ENCODE assay signal across 8 cellular contexts in genomic region chr15:31324739-31325431, GRCh38. TPM values are rescaled to one million over a fixed set of nuclear protein-coding genes. Genes with fewer than 3 reads are reported as not detected.
DNase-seq lines count a peak whose midpoint lies in the region; ATAC-seq, FAIRE-seq and TF ChIP-seq lines count a peak whose summit lies in the region.

No MANE protein-coding gene starts in this region.

- H3K27ac ChIP-seq in AG04450 (ENCODE audit: low read depth, low read length) (peak overlapping the region; percentile 11), HUES48 (ENCODE audit: low read depth, low read length) (no peak overlapping the region)

- H3K27me3 ChIP-seq in AG04450 (ENCODE audit: control insufficient read depth, insufficient read depth, low read length) (peaks cover 6% of the 10 kb centered on the region), HUES48 (ENCODE audit: control insufficient read depth, insufficient read depth, low read length) (peaks cover 11% of the 10 kb centered on the region), bronchial epithelial cell (ENCODE audit: control insufficient read depth, insufficient read depth, low read length) (peaks cover under 1% of the 10 kb centered on the region), mucosa of stomach (ENCODE audit: control insufficient read depth, insufficient read depth, low read length) (no peaks in the 10 kb centered on the region)

- FAIRE-seq in bronchial epithelial cell (lab: Jason Lieb, UNC): peak; percentile 93

- POLR2A ChIA-PET in AG04450 (lab: Yijun Ruan, JAX): interaction anchor here (1.4 kb wide), 1 partner anchor 68 kb away, joined by 4 read pairs; no protein-coding TSS in a partner anchor

- H3K36me3 ChIP-seq in HUES48 (ENCODE audit: control insufficient read depth, insufficient read depth, low read length): no peaks in the 10 kb centered on the region
- H3K36me3 ChIP-seq in bronchial epithelial cell (ENCODE audit: control insufficient read depth, insufficient read depth, low read length): no peaks in the 10 kb centered on the region
- no peaks in the 10 kb centered on the region for H3K36me3 ChIP-seq in mucosa of stomach (ENCODE audit: control insufficient read depth, insufficient read depth, low read length)

- DNase-seq in AG04450 (ENCODE audit: low read depth, low spot score): no peak
- DNase-seq in bronchial epithelial cell (ENCODE audit: low read depth): no peak
- DNase-seq in 8988T: no peak
- no peak for DNase-seq in DMS53 (lab: John Stamatoyannopoulos, UW)

- no peak for ATAC-seq in GM21825 (IDR thresholded peaks at IDR 0.05; ENCODE audit: unreplicated experiment)
- no peak for ATAC-seq in GM21576 (IDR thresholded peaks at IDR 0.05; ENCODE audit: unreplicated experiment)

- CTCF ChIA-PET in AG04450 (lab: Charles Lee): interaction anchor here (0.5 to 4.5 kb wide), 4 partner anchors 110 to 166 kb away, joined by 4 to 20 read pairs (median 6); no protein-coding TSS in a partner anchor

- no peak overlapping the region; the same call in 1 of the 2 replicates for H3K9ac ChIP-seq in HUES48 (ENCODE audit: low read depth, low read length)
- H3K9ac ChIP-seq in mucosa of stomach (ENCODE audit: low read length): peak overlapping the region; percentile 98

- H3K4me3 ChIP-seq in AG04450 (ENCODE audit: low read depth, low read length): peak overlapping the region; percentile 70
- H3K4me3 ChIP-seq in HUES48 (ENCODE audit: low read depth, low read length): peak overlapping the region; percentile 84
- H3K4me3 ChIP-seq in bronchial epithelial cell (ENCODE audit: low read depth, low read length): peak overlapping the region; percentile 82
- peak overlapping the region; percentile 77 for H3K4me3 ChIP-seq in mucosa of stomach (ENCODE audit: low read length)

- H3K4me1 ChIP-seq in HUES48 (ENCODE audit: control insufficient read depth, insufficient read depth, low read length) (peaks cover 13% of the 10 kb centered on the region), mucosa of stomach (ENCODE audit: control insufficient read depth, insufficient read depth, low read length) (peaks cover 19% of the 10 kb centered on the region)

- H3K9me3 ChIP-seq in AG04450 (ENCODE audit: control insufficient read depth, insufficient read depth, low read length) (no peaks in the 10 kb centered on the region; the same call in 1 of the 2 replicates), HUES48 (ENCODE audit: control insufficient read depth, insufficient read depth, low read length) (no peaks in the 10 kb centered on the region), mucosa of stomach (ENCODE audit: control insufficient read depth, low read length) (no peaks in the 10 kb centered on the region)

- TF ChIP-seq CTCF in AG04450 (IDR thresholded peaks at IDR 0.05; ENCODE audit: low read depth, low read length) (no peak), bronchial epithelial cell (IDR thresholded peaks at IDR 0.05; ENCODE audit: insufficient read depth, low read length, severe bottlenecking) (no peak)

RNA-seq across cellular contexts. Expression of gene KLF13, which starts 1.8 kb away (rescaled TPM):
- 16.8 and 17.4 TPM in 2 replicates for polyA plus RNA-seq in AG04450 (2011; rRNA removed)
- polyA minus RNA-seq in AG04450 (2011; rRNA and poly(A)+ RNA removed): 13.3 and 16.2 TPM in 2 replicates
- total RNA-seq in bronchial epithelial cell: 58.7 and 62.0 TPM in 2 replicates
